In the genomic region with DNA sequence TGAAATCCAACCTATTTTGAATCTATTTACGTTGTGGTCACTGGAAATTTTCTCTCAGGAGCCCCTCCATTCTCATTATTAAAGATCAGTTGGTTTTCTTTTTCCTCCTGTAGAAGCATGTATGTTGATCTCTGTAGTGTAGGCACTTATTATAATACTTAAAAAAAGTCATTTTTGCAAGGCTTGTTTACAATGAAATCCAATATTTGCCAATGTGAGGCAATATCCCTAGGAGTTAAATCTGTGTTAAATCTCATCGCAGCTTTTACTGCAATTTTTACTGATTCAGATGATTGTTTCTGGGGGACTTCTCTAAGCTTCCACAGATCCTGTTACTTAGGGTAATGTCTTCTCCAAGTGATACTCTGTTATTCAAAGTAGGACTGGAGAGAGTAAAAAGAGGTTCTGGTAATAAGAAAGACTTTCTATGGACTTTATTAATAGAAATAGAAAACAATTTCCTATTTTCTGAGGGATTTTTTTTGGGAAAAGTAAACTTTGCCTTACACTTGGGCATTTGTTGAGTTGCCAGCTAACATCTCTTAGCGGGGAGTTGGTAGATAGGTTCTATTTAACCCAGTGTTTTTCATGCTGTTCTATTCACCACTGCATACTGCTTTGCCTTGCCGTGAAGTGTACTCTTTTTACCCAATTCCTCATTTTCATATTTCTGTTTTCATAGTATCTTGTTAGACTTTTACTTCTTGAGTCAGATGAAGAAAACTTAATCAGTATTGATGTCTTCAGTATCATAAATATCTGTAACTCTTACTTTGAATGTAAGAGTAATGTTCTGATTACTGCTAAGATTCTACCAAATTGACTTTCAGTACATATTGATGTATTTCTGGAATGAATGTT, we compare ENCODE assay signal across 1 cellular context.
TF ChIP-seq lines count a peak whose summit lies in the region.

No MANE protein-coding gene starts in this region.

TF ChIP-seq in H1, 55 proteins besides CTCF, POLR2A, EP300 and RAD21 (continued from another document):
- TF ChIP-seq, protein P1, sequence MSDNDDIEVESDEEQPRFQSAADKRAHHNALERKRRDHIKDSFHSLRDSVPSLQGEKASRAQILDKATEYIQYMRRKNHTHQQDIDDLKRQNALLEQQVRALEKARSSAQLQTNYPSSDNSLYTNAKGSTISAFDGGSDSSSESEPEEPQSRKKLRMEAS (IDR thresholded peaks at IDR 0.05): no peak
- TF ChIP-seq YY1 (IDR thresholded peaks at IDR 0.05; ENCODE audit: low read depth, low read length): no peak
- no peak for TF ChIP-seq EGR1 (IDR thresholded peaks at IDR 0.05; ENCODE audit: borderline replicate concordance, low read depth, low read length)
